Comparison of ENCODE assay signal across 15 cellular contexts in genomic region chr7:105473163-105473562, GRCh38. TPM values are rescaled to one million over a fixed set of nuclear protein-coding genes. Genes with fewer than 3 reads are reported as not detected.
A peak's percentile ranks its signal among the peaks of the same experiment; 100 is the strongest.
DNase-seq lines count a peak whose midpoint lies in the region; ATAC-seq, FAIRE-seq and TF ChIP-seq lines count a peak whose summit lies in the region.
"Had no signal": no experiment of that assay in that cellular context is flagged by ENCODE, and none has a peak within 500 bp of the region (broad histone marks: within the 10 kb centered on the region; RNA-seq: fewer than 3 reads in every experiment).

No MANE protein-coding gene starts in this region.

- WGBS in HepG2 (ENCODE audit: low lambda C conversion rate), result 96% methylated on average over 4 of the region's 4 CpGs

- DNase-seq in AG09319 (ENCODE audit: extremely low read depth, low read depth) (peak; percentile 64), LHCN-M2 (ENCODE audit: low read depth) (peak; percentile 91), cardiac fibroblast (ENCODE audit: low read depth in 2 of 2) (peak; percentile 90 to 93), HepG2 (ENCODE audit: low spot score) (no peak), NCI-H1417 (lab: John Stamatoyannopoulos, UW) (no peak), hypothalamus (lab: John Stamatoyannopoulos, UW) (no peak), ureter (ENCODE audit: low spot score) (no peak)
- DNase-seq: activated CD8-positive, alpha-beta memory T cell treated with anti-CD3 and anti-CD28 coated beads, Interleukin-2, amount 10 ng/mL, durations not matched to agents 7 days and 5 days; GDM1; natural killer cell; NCI-H1930; stimulated activated naive CD4-positive, alpha-beta T cell treated with Interleukin-2 at 50 U/mL for 16 hours had no signal

- no peak for TF ChIP-seq EP300 in HepG2 (IDR thresholded peaks at IDR 0.05; ENCODE audit: low read depth in 2 of 2, low read length in 2 of 2)
- no peak for TF ChIP-seq EP300 in HepG2 (CRISPR knock-in tag; IDR thresholded peaks at IDR 0.05; ENCODE audit: borderline replicate concordance)

- no peak overlapping the region for H3K4me3 ChIP-seq in cardiac fibroblast (replicated peaks in 1 of 2; ENCODE audit: low read depth in 2 of 2, low read length in 2 of 2)
- H3K4me3 ChIP-seq in HepG2 (replicated peaks in 1 of 3; ENCODE audit: insufficient read depth in 1 of 3, low read depth in 2 of 3, low read length in 3 of 3), result no peak overlapping the region
- H3K4me3 ChIP-seq: BLaER1 treated with 17β-estradiol and CSF1 and Interleukin-3, amounts not matched to agents 10 nM and 100 nM; right atrium auricular region had no signal

- no peak for TF ChIP-seq RAD21 in HepG2 (CRISPR knock-in tag; IDR thresholded peaks at IDR 0.05)

- ATAC-seq in HepG2 (no peak), HG02763 (IDR thresholded peaks at IDR 0.05; ENCODE audit: unreplicated experiment) (no peak)
- ATAC-seq: activated CD8-positive, alpha-beta memory T cell treated with anti-CD3 and anti-CD28 coated beads, Interleukin-2, amount 10 ng/mL, durations not matched to agents 7 days and 5 days; natural killer cell had no signal

- no peak for TF ChIP-seq POLR2A in HepG2 (IDR thresholded peaks at IDR 0.05; ENCODE audit: insufficient read depth in 1 of 2, low read depth in 2 of 2, low read length in 2 of 2)

- intact Hi-C loops in HepG2 (cut with micrococcal nuclease; ENCODE audit: unreplicated experiment), result no loop called here

- no peaks in the 10 kb centered on the region for H3K27me3 ChIP-seq in HepG2 (ENCODE audit: control insufficient read depth in 1 of 2, insufficient read depth in 2 of 2, low read length in 2 of 2)
- H3K27me3 ChIP-seq: BLaER1 treated with 17β-estradiol and CSF1 and Interleukin-3, amounts not matched to agents 10 nM and 100 nM; right atrium auricular region had no signal

- H4K20me1 ChIP-seq in HepG2 (ENCODE audit: insufficient read depth, low read length), result no peaks in the 10 kb centered on the region

- no peak for FAIRE-seq in HepG2 (lab: Jason Lieb, UNC)

- peaks cover 1 to 30% of the 10 kb centered on the region in 2 experiments; a peak in 4 of 5 replicates for H3K36me3 ChIP-seq in HepG2 (replicated peaks in 1 of 2; ENCODE audit: control insufficient read depth in 1 of 2, insufficient read depth in 2 of 2, low read length in 2 of 2)
- H3K36me3 ChIP-seq: right atrium auricular region had no signal

- no peak overlapping the region for H2AFZ ChIP-seq in HepG2 (ENCODE audit: low read length)

- TF ChIP-seq CTCF in AG09319 (IDR thresholded peaks at IDR 0.05; ENCODE audit: low read depth, low read length) (no peak), cardiac fibroblast (IDR thresholded peaks at IDR 0.05; ENCODE audit: low read depth, low read length) (no peak), HepG2 (CRISPR knock-in tag; IDR thresholded peaks at IDR 0.05) (no peak)

- no peak overlapping the region for H3K9ac ChIP-seq in HepG2 (ENCODE audit: insufficient read depth, low read depth, low read length)
- H3K9ac ChIP-seq: BLaER1 treated with 17β-estradiol and CSF1 and Interleukin-3, amounts not matched to agents 10 nM and 100 nM had no signal

- H3K4me2 ChIP-seq in HepG2 (ENCODE audit: low read depth, low read length), result no peak overlapping the region
- H3K4me2 ChIP-seq: BLaER1 treated with 17β-estradiol and CSF1 and Interleukin-3, amounts not matched to agents 10 nM and 100 nM had no signal

- BruUV-seq in HepG2 (replicated peaks; lab: Mats Ljungman, UMichigan), result no TSS peak

- in situ Hi-C loops in HepG2 (cut with HindIII; ENCODE audit: extremely low pct_ligation_motif_present, low pct_unique_long_range_greater_than_20kb), result no loop called here

- no peaks in the 10 kb centered on the region for H3K9me3 ChIP-seq in HepG2 (ENCODE audit: low read length)
- H3K9me3 ChIP-seq: BLaER1 treated with 17β-estradiol and CSF1 and Interleukin-3, amounts not matched to agents 10 nM and 100 nM; right atrium auricular region had no signal

- POLR2A ChIA-PET in HepG2 (lab: Yijun Ruan, JAX), result no interaction called here

- no peaks in the 10 kb centered on the region for H3K4me1 ChIP-seq in HepG2 (ENCODE audit: insufficient read depth, low read length)
- H3K4me1 ChIP-seq: BLaER1 treated with 17β-estradiol and CSF1 and Interleukin-3, amounts not matched to agents 10 nM and 100 nM; right atrium auricular region had no signal

- H3K79me2 ChIP-seq in HepG2 (ENCODE audit: insufficient read depth, low read length), result no peaks in the 10 kb centered on the region

- H3K27ac ChIP-seq in HepG2 (ENCODE audit: extremely low read length, insufficient read depth, low read length), result no peak overlapping the region
- H3K27ac ChIP-seq: BLaER1 treated with 17β-estradiol and CSF1 and Interleukin-3, amounts not matched to agents 10 nM and 100 nM; right atrium auricular region had no signal

- CTCF ChIA-PET in HepG2 (lab: Yijun Ruan, JAX; ENCODE audit: low intra/inter-chr PET ratio, low total read pairs), result no interaction called here

TF ChIP-seq in HepG2, 621 proteins besides CTCF, POLR2A, EP300 and RAD21:
- TF ChIP-seq ZFYVE20 (CRISPR knock-in tag; IDR thresholded peaks at IDR 0.05; ENCODE audit: borderline replicate concordance, low read depth) (no peak), MAFK (conservative IDR thresholded peaks at IDR 0.05 in 1 of 2, IDR thresholded peaks at IDR 0.05 in 1 of 2; ENCODE audit: low read length in 2 of 2) (peak; percentile 16 to 19; a peak in 1 of 4 replicates)
- TF ChIP-seq, protein P1, sequence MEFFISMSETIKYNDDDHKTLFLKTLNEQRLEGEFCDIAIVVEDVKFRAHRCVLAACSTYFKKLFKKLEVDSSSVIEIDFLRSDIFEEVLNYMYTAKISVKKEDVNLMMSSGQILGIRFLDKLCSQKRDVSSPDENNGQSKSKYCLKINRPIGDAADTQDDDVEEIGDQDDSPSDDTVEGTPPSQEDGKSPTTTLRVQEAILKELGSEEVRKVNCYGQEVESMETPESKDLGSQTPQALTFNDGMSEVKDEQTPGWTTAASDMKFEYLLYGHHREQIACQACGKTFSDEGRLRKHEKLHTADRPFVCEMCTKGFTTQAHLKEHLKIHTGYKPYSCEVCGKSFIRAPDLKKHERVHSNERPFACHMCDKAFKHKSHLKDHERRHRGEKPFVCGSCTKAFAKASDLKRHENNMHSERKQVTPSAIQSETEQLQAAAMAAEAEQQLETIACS (CRISPR knock-in tag; IDR thresholded peaks at IDR 0.05), result no peak

RNA-seq across cellular contexts. Expression of gene PUS7, which starts 48.9 kb away (rescaled TPM):
- total RNA-seq in LHCN-M2 (2014; rRNA removed) (32.6 and 36.7 TPM in 2 replicates), HepG2 (2016; rRNA removed; fragmentation: Illumina TruSeq; extraction: Trizol) (41.2 and 47.2 TPM in 2 replicates), ureter (22.0 TPM)
- polyA plus RNA-seq in LHCN-M2 (2012), result 6.8 TPM
- total RNA-seq in HepG2 (2016; cell fraction: cytosol; rRNA removed; fragmentation: Illumina TruSeq; extraction: Trizol; ENCODE audit: low read depth), result 22.6 and 23.7 TPM in 2 replicates
- 42.7 and 45.2 TPM in 2 replicates for total RNA-seq in HepG2 (2016; cell fraction: insoluble cytoplasmic fraction; rRNA removed; fragmentation: Illumina TruSeq; extraction: Trizol)
- 18.0 and 20.3 TPM in 2 replicates for total RNA-seq in HepG2 (2016; cell fraction: membrane; rRNA removed; fragmentation: Illumina TruSeq; extraction: Trizol)
- 28.4 and 39.1 TPM in 2 replicates for total RNA-seq in HepG2 (2016; cell fraction: nucleus; rRNA removed; fragmentation: Illumina TruSeq; extraction: Trizol)
- 14.4 and 16.6 TPM in 2 replicates for polyA plus RNA-seq in HepG2 (2011; rRNA removed)
- 6.6 and 8.9 TPM in 2 replicates for polyA plus RNA-seq in HepG2 (2011; cell fraction: cytosol; rRNA removed)
- polyA plus RNA-seq in HepG2 (2011; cell fraction: nucleus; rRNA removed), result 10.5 and 23.3 TPM in 2 replicates
- polyA plus RNA-seq in HepG2 (2012), result 16.4 and 16.5 TPM in 2 replicates
- polyA plus RNA-seq in HepG2 (2016; cell fraction: cytosol; fragmentation: Illumina TruSeq; extraction: Trizol; ENCODE audit: low read depth), result 1.8 and 1.9 TPM in 2 replicates
- polyA plus RNA-seq in HepG2 (2016; cell fraction: insoluble cytoplasmic fraction; fragmentation: Illumina TruSeq; extraction: Trizol; ENCODE audit: low read depth), result 34.6 and 37.3 TPM in 2 replicates
- polyA plus RNA-seq in HepG2 (2016; cell fraction: membrane; fragmentation: Illumina TruSeq; extraction: Trizol; ENCODE audit: low read depth), result 5.0 and 5.1 TPM in 2 replicates
- 42.8 and 48.3 TPM in 2 replicates for polyA plus RNA-seq in HepG2 (2016; cell fraction: nucleus; fragmentation: Illumina TruSeq; extraction: Trizol; ENCODE audit: insufficient read depth, low read depth)
- 4.0 and 7.8 TPM in 2 replicates for polyA minus RNA-seq in HepG2 (2011; rRNA and poly(A)+ RNA removed; ENCODE audit: low replicate concordance)
- 9.5 and 11.1 TPM in 2 replicates for polyA minus RNA-seq in HepG2 (2011; cell fraction: cytosol; rRNA and poly(A)+ RNA removed)
- 26.7 and 41.0 TPM in 2 replicates for polyA minus RNA-seq in HepG2 (2011; cell fraction: nucleus; rRNA and poly(A)+ RNA removed)

RNA-seq across cellular contexts. Expression of gene RINT1, which starts 58.8 kb away (rescaled TPM):
- total RNA-seq in LHCN-M2 (2014; rRNA removed) (21.7 and 23.8 TPM in 2 replicates), HepG2 (2016; rRNA removed; fragmentation: Illumina TruSeq; extraction: Trizol) (19.3 and 31.4 TPM in 2 replicates), ureter (17.2 TPM)
- 12.6 TPM for polyA plus RNA-seq in LHCN-M2 (2012)
- total RNA-seq in HepG2 (2016; cell fraction: cytosol; rRNA removed; fragmentation: Illumina TruSeq; extraction: Trizol; ENCODE audit: low read depth), result 8.9 and 10.3 TPM in 2 replicates
- 19.6 and 29.5 TPM in 2 replicates for total RNA-seq in HepG2 (2016; cell fraction: insoluble cytoplasmic fraction; rRNA removed; fragmentation: Illumina TruSeq; extraction: Trizol)
- 7.6 and 9.3 TPM in 2 replicates for total RNA-seq in HepG2 (2016; cell fraction: membrane; rRNA removed; fragmentation: Illumina TruSeq; extraction: Trizol)
- 17.4 and 19.1 TPM in 2 replicates for total RNA-seq in HepG2 (2016; cell fraction: nucleus; rRNA removed; fragmentation: Illumina TruSeq; extraction: Trizol)
- 10.0 and 14.7 TPM in 2 replicates for polyA plus RNA-seq in HepG2 (2011; rRNA removed)
- 4.2 and 5.0 TPM in 2 replicates for polyA plus RNA-seq in HepG2 (2011; cell fraction: cytosol; rRNA removed)
- polyA plus RNA-seq in HepG2 (2011; cell fraction: nucleus; rRNA removed), result 9.9 and 10.9 TPM in 2 replicates
- polyA plus RNA-seq in HepG2 (2012), result 8.1 and 11.7 TPM in 2 replicates
- polyA plus RNA-seq in HepG2 (2016; cell fraction: cytosol; fragmentation: Illumina TruSeq; extraction: Trizol; ENCODE audit: low read depth), result 1.5 and 1.6 TPM in 2 replicates
- polyA plus RNA-seq in HepG2 (2016; cell fraction: insoluble cytoplasmic fraction; fragmentation: Illumina TruSeq; extraction: Trizol; ENCODE audit: low read depth), result 23.0 and 24.7 TPM in 2 replicates
- polyA plus RNA-seq in HepG2 (2016; cell fraction: membrane; fragmentation: Illumina TruSeq; extraction: Trizol; ENCODE audit: low read depth), result 2.3 and 3.0 TPM in 2 replicates
- polyA plus RNA-seq in HepG2 (2016; cell fraction: nucleus; fragmentation: Illumina TruSeq; extraction: Trizol; ENCODE audit: insufficient read depth, low read depth), result 29.6 and 32.0 TPM in 2 replicates
- 12.5 and 16.3 TPM in 2 replicates for polyA minus RNA-seq in HepG2 (2011; rRNA and poly(A)+ RNA removed; ENCODE audit: low replicate concordance)
- 11.4 and 14.4 TPM in 2 replicates for polyA minus RNA-seq in HepG2 (2011; cell fraction: cytosol; rRNA and poly(A)+ RNA removed)
- 20.8 and 22.5 TPM in 2 replicates for polyA minus RNA-seq in HepG2 (2011; cell fraction: nucleus; rRNA and poly(A)+ RNA removed)

Comparison
In these comparisons a context has a peak if more than half of its experiments do, and no peak if none do; other contexts are left out.
1. DNase-seq: peak in AG09319 (single experiment), LHCN-M2 (single experiment) and cardiac fibroblast (2 of 2); none in HepG2 (single experiment), NCI-H1417 (0 of 3), hypothalamus (0 of 51) and ureter (single experiment).